18 cellular contexts compared by ENCODE assay signal in the genomic region with DNA sequence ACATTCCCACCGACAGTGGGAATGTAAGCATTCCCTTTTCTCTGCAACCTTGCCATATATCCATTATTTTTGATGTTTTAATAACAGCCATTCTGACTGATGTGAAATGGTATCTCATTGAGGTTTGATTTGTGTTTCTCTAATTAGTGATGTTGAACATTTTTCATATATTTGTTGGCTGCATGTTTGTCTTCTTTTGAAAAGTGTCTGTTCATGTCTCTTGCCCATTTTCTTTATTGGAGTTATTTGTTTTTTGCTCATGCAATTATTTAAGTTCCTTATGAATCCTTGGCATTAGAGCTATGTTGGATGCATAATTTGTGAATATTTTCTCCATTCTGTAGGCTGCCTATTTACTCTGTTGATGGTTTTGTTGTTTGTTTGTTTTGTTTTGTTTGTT.
"Had no signal": no experiment of that assay in that cellular context is flagged by ENCODE, and none has a peak within 500 bp of the region (broad histone marks: within the 10 kb centered on the region; RNA-seq: fewer than 3 reads in every experiment).

No MANE protein-coding gene starts in this region.

- H3K4me3 ChIP-seq: breast epithelium, SJCRH30, tibial nerve, uterus had no signal

- H3K4me1 ChIP-seq: breast epithelium, SJCRH30, uterus had no signal

- ATAC-seq: esophagus mucosa, left ventricle myocardium superior had no signal

- FAIRE-seq: TTC549 had no signal

- H3K27ac Mint-ChIP-seq: memory B cell; nephron progenitor cell; stimulated activated naive CD8-positive, alpha-beta T cell treated with anti-CD3 and anti-CD28 coated beads, Interleukin-15, Interleukin-2, amounts not matched to agents 100 ng/mL and 50 ng/mL, for 24 hours had no signal

- H3K36me3 ChIP-seq: breast epithelium, SJCRH30, tibial nerve, uterus had no signal

- H3K27ac ChIP-seq: breast epithelium, SJCRH30, tibial nerve, uterus had no signal

- H3K9me3 Mint-ChIP-seq: memory B cell had no signal

- H3K4me3 Mint-ChIP-seq: memory B cell; stimulated activated naive CD8-positive, alpha-beta T cell treated with anti-CD3 and anti-CD28 coated beads, Interleukin-15, Interleukin-2, amounts not matched to agents 100 ng/mL and 50 ng/mL, for 24 hours had no signal

- H3K9me3 ChIP-seq: SJCRH30, uterus had no signal

- DNase-seq: activated CD4-positive, alpha-beta T cell treated with anti-CD3 and anti-CD28 coated beads for 4 hours; activated CD8-positive, alpha-beta memory T cell treated with anti-CD3 and anti-CD28 coated beads, Interleukin-2, amount 50 U/mL, for 4 hours; activated gamma-delta T cell treated with Interleukin-2 at 50 U/mL for 16 hours; activated T-cell treated with anti-CD3 and anti-CD28 coated beads, Interleukin-2, amount 50 U/mL, for 48 hours; aorta; effector CD4-positive, alpha-beta T cell; left ventricle myocardium superior; nephron progenitor cell; occipital lobe; retina; SJCRH30; uterus had no signal

- H3K27me3 ChIP-seq: SJCRH30 had no signal

- H3K36me3 Mint-ChIP-seq: memory B cell had no signal
